2 cellular contexts compared by ENCODE assay signal in genomic region chr2:124286089-124286783, GRCh38.
A peak's percentile ranks its signal among the peaks of the same experiment; 100 is the strongest.
TF ChIP-seq lines count a peak whose summit lies in the region.

No MANE protein-coding gene starts in this region.

TF ChIP-seq in GM23338, 12 proteins besides CTCF, POLR2A, EP300 and RAD21:
- TF ChIP-seq NANOG (IDR thresholded peaks at IDR 0.05; ENCODE audit: borderline replicate concordance) (no peak), EZH2 (IDR thresholded peaks at IDR 0.05; ENCODE audit: low read depth, unreplicated experiment) (no peak), ZNF331 (CRISPR knock-in tag; IDR thresholded peaks at IDR 0.05; ENCODE audit: low read depth) (no peak), ETS1 (IDR thresholded peaks at IDR 0.05) (no peak), ZNF114 (CRISPR knock-in tag; IDR thresholded peaks at IDR 0.05) (no peak)

TF ChIP-seq in K562, 482 proteins besides CTCF, POLR2A, EP300 and RAD21:
- peak; percentile 24; the same call in 1 of the 2 replicates for TF ChIP-seq MAFG (tag; conservative IDR thresholded peaks at IDR 0.05)
- peak; percentile 42 for TF ChIP-seq ZNF316 (IDR thresholded peaks at IDR 0.05)
- TF ChIP-seq MAFK (IDR thresholded peaks at IDR 0.05; ENCODE audit: low read length), result peak; percentile 49
- no peak for TF ChIP-seq TCF15 (CRISPR knock-in tag; IDR thresholded peaks at IDR 0.05)
- TF ChIP-seq MAFF (IDR thresholded peaks at IDR 0.05; ENCODE audit: low read length), result peak; percentile 37; the same call in 1 of the 2 replicates
